ENCODE assay signal across 9 cellular contexts in the genomic region with DNA sequence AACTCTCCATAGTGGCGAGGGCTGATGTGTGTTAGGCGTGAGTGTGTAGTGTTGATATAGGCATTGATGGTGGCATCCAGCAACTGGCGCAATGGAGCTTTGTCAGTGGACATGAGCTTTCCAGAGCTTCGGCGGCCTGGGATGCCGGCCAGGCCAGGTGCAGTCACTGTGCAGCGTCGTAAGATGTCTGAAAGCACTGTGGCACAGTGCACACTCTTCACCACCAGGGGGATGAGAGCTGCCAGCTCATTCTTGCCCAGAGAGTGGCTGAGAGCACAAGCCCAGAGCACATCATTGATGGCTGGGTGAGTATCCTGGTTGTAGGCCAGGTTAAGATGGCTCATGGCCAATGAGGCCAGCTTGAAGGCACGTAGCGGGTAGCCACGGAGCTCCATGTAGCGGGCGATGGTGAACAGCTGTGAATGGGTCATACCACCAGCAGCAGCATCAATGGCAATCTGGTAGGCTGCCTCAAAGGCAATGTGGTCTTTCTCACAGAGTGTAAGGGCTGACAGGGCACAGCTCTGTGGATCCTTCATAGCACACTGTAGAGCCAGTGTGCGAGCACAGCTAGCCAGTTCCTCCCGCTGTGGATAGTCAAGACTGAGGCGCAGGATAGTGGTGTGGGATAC. TPM values are rescaled to one million over a fixed set of nuclear protein-coding genes. Genes with fewer than 3 reads are reported as not detected.
DNase-seq lines count a peak whose midpoint lies in the region; ATAC-seq, FAIRE-seq and TF ChIP-seq lines count a peak whose summit lies in the region.
"Had no signal": no experiment of that assay in that cellular context is flagged by ENCODE, and none has a peak within 500 bp of the region (broad histone marks: within the 10 kb centered on the region; RNA-seq: fewer than 3 reads in every experiment).

No MANE protein-coding gene starts in this region.

- H3K9me2 ChIP-seq in OCI-LY1 (ENCODE audit: low read depth, low read length) = no peaks in the 10 kb centered on the region

- H3K9me3 ChIP-seq in OCI-LY1 (ENCODE audit: low read length) = no peaks in the 10 kb centered on the region

- no peaks in the 10 kb centered on the region for H3K27me3 ChIP-seq in OCI-LY1 (ENCODE audit: insufficient read depth, low read length)

- no peak overlapping the region for H3K4me3 Mint-ChIP-seq in activated T-cell treated with anti-CD3 and anti-CD28 coated beads, Interleukin-2, amount 50 U/mL, for 4 hours

- no peak overlapping the region for H3K27ac ChIP-seq in OCI-LY1 (ENCODE audit: low read depth, low read length, poor library complexity, severe bottlenecking)

- peak; percentile 97 for FAIRE-seq in urothelium cell line (lab: Jason Lieb, UNC)
- FAIRE-seq: G401.6 had no signal

- no peaks in the 10 kb centered on the region for H3K79me2 ChIP-seq in OCI-LY1 (ENCODE audit: insufficient read depth, low read length)

- H3K9ac ChIP-seq in OCI-LY1 (ENCODE audit: low read length) = no peak overlapping the region

- H3K36me3 ChIP-seq in OCI-LY1 (ENCODE audit: insufficient read depth, low read length) = no peaks in the 10 kb centered on the region

- no peaks in the 10 kb centered on the region for H3K27me3 Mint-ChIP-seq in activated T-cell treated with anti-CD3 and anti-CD28 coated beads, Interleukin-2, amount 50 U/mL, for 4 hours (ENCODE audit: low read depth)

- no peaks in the 10 kb centered on the region for H4K20me1 ChIP-seq in OCI-LY1 (ENCODE audit: insufficient read depth, low read length)

- peaks cover 5% of the 10 kb centered on the region for H3K36me3 Mint-ChIP-seq in activated T-cell treated with anti-CD3 and anti-CD28 coated beads, Interleukin-2, amount 50 U/mL, for 4 hours (ENCODE audit: insufficient read depth)

- H2AFZ ChIP-seq in OCI-LY1 (ENCODE audit: low read length) = peak overlapping the region; percentile 17; the same call in 1 of the 2 replicates

- peaks cover 4% of the 10 kb centered on the region for H3K4me1 ChIP-seq in OCI-LY1 (ENCODE audit: insufficient read depth, low read length, severe bottlenecking)

- H3F3A ChIP-seq in OCI-LY1 (ENCODE audit: insufficient read depth, low read length) = no peaks in the 10 kb centered on the region

- peak; percentile 53 for ATAC-seq in HG03460 (IDR thresholded peaks at IDR 0.05; ENCODE audit: unreplicated experiment)
- ATAC-seq in activated T-cell treated with anti-CD3 and anti-CD28 coated beads, Interleukin-2, amount 50 U/mL, for 4 hours = peak; percentile 91 to 93

- peak overlapping the region; percentile 36; the same call in 1 of the 2 replicates for H3K4me2 ChIP-seq in OCI-LY1 (ENCODE audit: low read length)

- no peaks in the 10 kb centered on the region for H3K9me3 Mint-ChIP-seq in activated T-cell treated with anti-CD3 and anti-CD28 coated beads, Interleukin-2, amount 50 U/mL, for 4 hours

- peak; percentile 87 for TF ChIP-seq CTCF in OCI-LY1 (IDR thresholded peaks at IDR 0.05; ENCODE audit: low read length)

- peaks cover 10% of the 10 kb centered on the region for H3K4me1 Mint-ChIP-seq in activated T-cell treated with anti-CD3 and anti-CD28 coated beads, Interleukin-2, amount 50 U/mL, for 4 hours (ENCODE audit: low read depth)

- no peak overlapping the region for H3K4me3 ChIP-seq in OCI-LY1 (ENCODE audit: low read depth, low read length, poor library complexity, severe bottlenecking)

- DNase-seq in NCI-H82 (lab: John Stamatoyannopoulos, UW) = peak; percentile 82
- DNase-seq in NCI-H82 treated with DMSO at 0.1 percent for 48 hours (lab: John Stamatoyannopoulos, UW; ENCODE audit: unreplicated experiment) = no peak
- DNase-seq in activated T-cell treated with anti-CD3 and anti-CD28 coated beads, Interleukin-2, amount 50 U/mL, for 4 hours = peak; percentile 51
- DNase-seq in fibroblast of peridontal ligament (ENCODE audit: extremely low read depth) = peak; percentile 57
- DNase-seq in nucleus accumbens (lab: John Stamatoyannopoulos, UW) = peak in 38 of 56 donors; percentile 4 to 67 (median 30)
- DNase-seq in urothelium cell line (ENCODE audit: low spot score) = peak; percentile 75

RNA-seq across cellular contexts. Expression of a gene that starts 6.7 kb away (rescaled TPM):
- total RNA-seq in activated T-cell treated with anti-CD3 and anti-CD28 coated beads, Interleukin-2, amount 50 U/mL, for 4 hours = 100 to 1,000 TPM in 1 of 3 donors, 10 to 100 TPM in 2; 95.0 to 112 (median 99.1) TPM

RNA-seq across cellular contexts. Expression of a gene that starts 7.6 kb away (rescaled TPM):
- 10 to 100 TPM; 27.4 to 30.4 (median 30.2) TPM for total RNA-seq in activated T-cell treated with anti-CD3 and anti-CD28 coated beads, Interleukin-2, amount 50 U/mL, for 4 hours

RNA-seq across cellular contexts. Expression of a gene that starts 32.3 kb away (rescaled TPM):
- total RNA-seq in activated T-cell treated with anti-CD3 and anti-CD28 coated beads, Interleukin-2, amount 50 U/mL, for 4 hours = 10 to 100 TPM; 61.8 to 67.2 (median 66.7) TPM
